Comparison of ENCODE assay signal across 13 cellular contexts in genomic region chr6:118354641-118355040, GRCh38.
A peak's percentile ranks its signal among the peaks of the same experiment; 100 is the strongest.
DNase-seq lines count a peak whose midpoint lies in the region; ATAC-seq and TF ChIP-seq lines count a peak whose summit lies in the region.
"Had no signal": no experiment of that assay in that cellular context is flagged by ENCODE, and none has a peak within 500 bp of the region (broad histone marks: within the 10 kb centered on the region; RNA-seq: fewer than 3 reads in every experiment).

No MANE protein-coding gene starts in this region.

- no peaks in the 10 kb centered on the region for H3K36me3 ChIP-seq in gastroesophageal sphincter
- H3K36me3 ChIP-seq in suprapubic skin: no peaks in the 10 kb centered on the region
- H3K36me3 ChIP-seq: right lobe of liver, vagina had no signal

- WGBS in gastroesophageal sphincter (ENCODE audit: low coverage in 1 of 2), 2 donors: 75 to 86% methylated on average over 2 of the region's 2 CpGs
- WGBS in suprapubic skin: 65% methylated on average over 2 of the region's 2 CpGs

- no peaks in the 10 kb centered on the region for H3K27me3 ChIP-seq in gastroesophageal sphincter
- H3K27me3 ChIP-seq in suprapubic skin: no peaks in the 10 kb centered on the region
- H3K27me3 ChIP-seq: right lobe of liver, vagina had no signal

- H3K27ac ChIP-seq in gastroesophageal sphincter (no peak overlapping the region), suprapubic skin (no peak overlapping the region)
- H3K27ac ChIP-seq: right lobe of liver, vagina had no signal

- ATAC-seq in GM19351 (IDR thresholded peaks at IDR 0.05; ENCODE audit: unreplicated experiment) (peak; percentile 99), HG02623 (IDR thresholded peaks at IDR 0.05; ENCODE audit: unreplicated experiment) (peak; percentile 98), HG03342 (IDR thresholded peaks at IDR 0.05; ENCODE audit: unreplicated experiment) (peak; percentile 98), gastroesophageal sphincter (no peak)
- ATAC-seq: right lobe of liver had no signal

- H3K4me1 ChIP-seq in gastroesophageal sphincter (peaks cover 0 to 39% (median 0%) of the 10 kb centered on the region in 3 donors), suprapubic skin (no peaks in the 10 kb centered on the region)
- H3K4me1 ChIP-seq: right lobe of liver, vagina had no signal

- TF ChIP-seq CTCF in GM12865 (IDR thresholded peaks at IDR 0.05; ENCODE audit: insufficient read depth, low read depth, low read length, missing control alignments) (no peak), gastroesophageal sphincter (IDR thresholded peaks at IDR 0.05) (no peak), suprapubic skin (IDR thresholded peaks at IDR 0.05) (no peak)

- H3K4me3 ChIP-seq in GM12865 (ENCODE audit: low read depth, low read length) (no peak overlapping the region), gastroesophageal sphincter (no peak overlapping the region), suprapubic skin (no peak overlapping the region)
- H3K4me3 ChIP-seq: right lobe of liver, vagina had no signal

- peak; percentile 47 for DNase-seq in GM12865 (ENCODE audit: low read depth)
- no peak for DNase-seq in COR-L47 (lab: John Stamatoyannopoulos, UW)
- no peak for DNase-seq in inferior parietal cortex (ENCODE audit: extremely low spot score)
- no peak for DNase-seq in suprapubic skin (ENCODE audit: low spot score in 2 of 2)
- DNase-seq: activated CD4-positive, CD25-positive, alpha-beta regulatory T cell treated with anti-CD3 and anti-CD28 coated beads, Interleukin-2, amount 50 U/mL, for 72 hours; DMS79; Karpas-422; right lobe of liver had no signal

- no peak for TF ChIP-seq EP300 in gastroesophageal sphincter (IDR thresholded peaks at IDR 0.05)
- no peak for TF ChIP-seq EP300 in suprapubic skin (IDR thresholded peaks at IDR 0.05)

- H3K9me3 ChIP-seq in gastroesophageal sphincter: no peaks in the 10 kb centered on the region
- no peaks in the 10 kb centered on the region for H3K9me3 ChIP-seq in suprapubic skin
- H3K9me3 ChIP-seq: right lobe of liver, vagina had no signal

- no peak for TF ChIP-seq POLR2A in gastroesophageal sphincter (IDR thresholded peaks at IDR 0.05)
- no peak for TF ChIP-seq POLR2A in suprapubic skin (IDR thresholded peaks at IDR 0.05)
